21 cellular contexts compared by ENCODE assay signal in the genomic region with DNA sequence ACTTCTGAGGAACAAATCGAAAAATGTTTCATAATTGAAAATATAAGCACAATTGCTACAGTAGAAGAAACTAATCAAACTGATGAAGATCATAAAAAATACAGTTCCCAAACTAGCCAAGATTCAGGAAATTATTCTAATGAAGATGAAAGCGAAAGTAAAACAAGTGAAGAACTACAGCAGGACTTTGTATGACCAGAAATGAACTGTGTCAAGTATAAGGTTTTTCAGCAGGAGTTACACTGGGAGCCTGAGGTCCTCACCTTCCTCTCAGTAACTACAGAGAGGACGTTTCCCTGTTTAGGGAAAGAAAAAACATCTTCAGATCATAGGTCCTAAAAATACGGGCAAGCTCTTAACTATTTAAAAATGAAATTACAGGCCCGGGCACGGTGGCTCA. TPM values are rescaled to one million over a fixed set of nuclear protein-coding genes. Genes with fewer than 3 reads are reported as not detected.
DNase-seq lines count a peak whose midpoint lies in the region; ATAC-seq and FAIRE-seq lines count a peak whose summit lies in the region.
"Had no signal": no experiment of that assay in that cellular context is flagged by ENCODE, and none has a peak within 500 bp of the region (broad histone marks: within the 10 kb centered on the region; RNA-seq: fewer than 3 reads in every experiment).

No MANE protein-coding gene starts in this region.

- H3K36me3 ChIP-seq in naive thymus-derived CD4-positive, alpha-beta T cell (ENCODE audit: control insufficient read depth in 2 of 3, insufficient read depth in 3 of 3, low read length in 3 of 3): peaks cover 4 to 55% (median 5%) of the 10 kb centered on the region in 3 experiments

- H3K4me3 ChIP-seq in naive thymus-derived CD4-positive, alpha-beta T cell (ENCODE audit: low read length): no peak overlapping the region
- H3K4me3 ChIP-seq: A549, gastroesophageal sphincter, GM23338, psoas muscle, upper lobe of left lung had no signal

- H3K4me1 ChIP-seq in naive thymus-derived CD4-positive, alpha-beta T cell (ENCODE audit: control insufficient read depth in 2 of 2, insufficient read depth in 2 of 2, low read length in 2 of 2): peaks cover 0 to 3% of the 10 kb centered on the region in 2 donors
- H3K4me1 ChIP-seq: psoas muscle had no signal

- H3K27me3 ChIP-seq in naive thymus-derived CD4-positive, alpha-beta T cell (ENCODE audit: control insufficient read depth in 2 of 2, insufficient read depth in 2 of 2, low read length in 2 of 2): no peaks in the 10 kb centered on the region
- H3K27me3 ChIP-seq: gastroesophageal sphincter, upper lobe of left lung had no signal

- peaks cover 40% of the 10 kb centered on the region for H3K36me3 Mint-ChIP-seq in activated CD4-positive, alpha-beta T cell treated with anti-CD3 and anti-CD28 coated beads, Interleukin-2, amount 10 ng/mL, durations not matched to agents 24 days and 14 days (ENCODE audit: low read depth)
- H3K36me3 Mint-ChIP-seq in activated naive CD8-positive, alpha-beta T cell treated with anti-CD3 and anti-CD28 coated beads, Interleukin-2, amount 10 ng/mL, durations not matched to agents 7 days and 5 days: peaks cover 23% of the 10 kb centered on the region
- peaks cover 7 to 24% (median 11%) of the 10 kb centered on the region in 5 donors for H3K36me3 Mint-ChIP-seq in naive thymus-derived CD4-positive, alpha-beta T cell
- H3K36me3 Mint-ChIP-seq: natural killer cell treated with Interleukin-12 subunit alpha and Interleukin-12 subunit beta and Interleukin-15 and Interleukin-18, amount 100 ng/mL, for 72 hours had no signal

- no peaks in the 10 kb centered on the region for H3K9me3 ChIP-seq in naive thymus-derived CD4-positive, alpha-beta T cell (ENCODE audit: control insufficient read depth in 2 of 3, low read length in 3 of 3)
- H3K9me3 ChIP-seq: A549, gastroesophageal sphincter, psoas muscle, upper lobe of left lung had no signal

- ATAC-seq in activated naive CD8-positive, alpha-beta T cell treated with anti-CD3 and anti-CD28 coated beads, Interleukin-2, amount 10 ng/mL, durations not matched to agents 7 days and 5 days (ENCODE audit: low read depth): no peak
- ATAC-seq in naive thymus-derived CD4-positive, alpha-beta T cell: no peak
- no peak for ATAC-seq in HG03196 (IDR thresholded peaks at IDR 0.05; ENCODE audit: unreplicated experiment)
- ATAC-seq: A549; gastroesophageal sphincter; GM23338; natural killer cell treated with Interleukin-12 subunit alpha and Interleukin-12 subunit beta and Interleukin-15 and Interleukin-18, amount 100 ng/mL, for 72 hours; psoas muscle; WTC11 had no signal

- intact Hi-C loops in activated CD4-positive, alpha-beta T cell treated with anti-CD3 and anti-CD28 coated beads, Interleukin-2, amount 10 ng/mL, durations not matched to agents 24 days and 14 days (cut with micrococcal nuclease): no loop called here
- intact Hi-C loops in naive thymus-derived CD4-positive, alpha-beta T cell (cut with micrococcal nuclease): no loop called here

- H3K4me1 Mint-ChIP-seq in activated CD4-positive, alpha-beta T cell treated with anti-CD3 and anti-CD28 coated beads, Interleukin-2, amount 10 ng/mL, durations not matched to agents 24 days and 14 days: peaks cover 11% of the 10 kb centered on the region
- peaks cover 6% of the 10 kb centered on the region for H3K4me1 Mint-ChIP-seq in activated naive CD8-positive, alpha-beta T cell treated with anti-CD3 and anti-CD28 coated beads, Interleukin-2, amount 10 ng/mL, durations not matched to agents 7 days and 5 days
- H3K4me1 Mint-ChIP-seq in naive thymus-derived CD4-positive, alpha-beta T cell: peaks cover 4 to 16% (median 9%) of the 10 kb centered on the region in 7 donors
- H3K4me1 Mint-ChIP-seq: GM23338, WTC11 had no signal

- no peak overlapping the region for H3K27ac ChIP-seq in naive thymus-derived CD4-positive, alpha-beta T cell (ENCODE audit: low read depth, low read length)
- H3K27ac ChIP-seq: A549, gastroesophageal sphincter, KMS-11, psoas muscle had no signal

- H3K9me3 Mint-ChIP-seq in activated CD4-positive, alpha-beta T cell treated with anti-CD3 and anti-CD28 coated beads, Interleukin-2, amount 10 ng/mL, durations not matched to agents 24 days and 14 days: no peaks in the 10 kb centered on the region
- H3K9me3 Mint-ChIP-seq in activated naive CD8-positive, alpha-beta T cell treated with anti-CD3 and anti-CD28 coated beads, Interleukin-2, amount 10 ng/mL, durations not matched to agents 7 days and 5 days: no peaks in the 10 kb centered on the region
- H3K9me3 Mint-ChIP-seq in naive thymus-derived CD4-positive, alpha-beta T cell: no peaks in the 10 kb centered on the region
- H3K9me3 Mint-ChIP-seq: GM23338; natural killer cell treated with Interleukin-12 subunit alpha and Interleukin-12 subunit beta and Interleukin-15 and Interleukin-18, amount 100 ng/mL, for 72 hours; WTC11 had no signal

- POLR2A ChIA-PET in activated naive CD8-positive, alpha-beta T cell treated with anti-CD3 and anti-CD28 coated beads, Interleukin-2, amount 10 ng/mL, durations not matched to agents 7 days and 5 days (lab: Charles Lee): interaction anchor here (0.8 kb wide), 1 partner anchor 31 kb away, joined by 3 read pairs; the partner anchor contains the start of gene IFNAR1
- POLR2A ChIA-PET in naive thymus-derived CD4-positive, alpha-beta T cell (lab: Charles Lee): no interaction called here

- CTCF ChIA-PET in naive thymus-derived CD4-positive, alpha-beta T cell (lab: Charles Lee): interaction anchor here (1.0 to 1.3 kb wide), 3 partner anchors 11 to 97 kb away, joined by 3 to 4 read pairs (median 3); no protein-coding TSS in a partner anchor

- peak; percentile 48 for FAIRE-seq in GM19239 (lab: Jason Lieb, UNC)
- FAIRE-seq: A549, GM12892, RCC 7860 had no signal

- H3K27ac Mint-ChIP-seq in activated CD4-positive, alpha-beta T cell treated with anti-CD3 and anti-CD28 coated beads, Interleukin-2, amount 10 ng/mL, durations not matched to agents 24 days and 14 days: peak overlapping the region; percentile 40
- peak overlapping the region; percentile 70 for H3K27ac Mint-ChIP-seq in activated naive CD8-positive, alpha-beta T cell treated with anti-CD3 and anti-CD28 coated beads, Interleukin-2, amount 10 ng/mL, durations not matched to agents 7 days and 5 days
- peak overlapping the region in 6 of 9 donors; percentile 36 to 71 (median 61) for H3K27ac Mint-ChIP-seq in naive thymus-derived CD4-positive, alpha-beta T cell
- H3K27ac Mint-ChIP-seq: GM23338; natural killer cell treated with Interleukin-12 subunit alpha and Interleukin-12 subunit beta and Interleukin-15 and Interleukin-18, amount 100 ng/mL, for 72 hours; WTC11 had no signal

- DNase-seq in activated CD4-positive, alpha-beta T cell treated with anti-CD3 and anti-CD28 coated beads, Interleukin-2, amount 10 ng/mL, durations not matched to agents 24 days and 14 days: no peak
- no peak for DNase-seq in activated CD4-positive, alpha-beta T cell treated with anti-CD3 and anti-CD28 coated beads, Interleukin-2, amount 50 U/mL, for 48 hours
- no peak for DNase-seq in GM19239 (ENCODE audit: insufficient read length, low spot score)
- DNase-seq in activated naive CD8-positive, alpha-beta T cell treated with anti-CD3 and anti-CD28 coated beads, Interleukin-2, amount 10 ng/mL, durations not matched to agents 7 days and 5 days: no peak
- DNase-seq in naive thymus-derived CD4-positive, alpha-beta T cell: no peak
- DNase-seq in HuH-7 (ENCODE audit: low spot score): no peak
- no peak for DNase-seq in DMS79 (lab: John Stamatoyannopoulos, UW)
- DNase-seq: NCI-H1105; psoas muscle; stimulated activated CD4-positive, alpha-beta T cell treated with anti-CD3 and anti-CD28 coated beads, Interleukin-12 subunit alpha, Interleukin-12 subunit beta, amount 100 ng/mL, for 4 hours; stimulated activated naive CD4-positive, alpha-beta T cell; upper lobe of left lung had no signal

- H3K4me3 Mint-ChIP-seq in activated CD4-positive, alpha-beta T cell treated with anti-CD3 and anti-CD28 coated beads, Interleukin-2, amount 10 ng/mL, durations not matched to agents 24 days and 14 days: peak overlapping the region; percentile 28
- peak overlapping the region; percentile 63 for H3K4me3 Mint-ChIP-seq in activated naive CD8-positive, alpha-beta T cell treated with anti-CD3 and anti-CD28 coated beads, Interleukin-2, amount 10 ng/mL, durations not matched to agents 7 days and 5 days
- no peak overlapping the region for H3K4me3 Mint-ChIP-seq in naive thymus-derived CD4-positive, alpha-beta T cell
- H3K4me3 Mint-ChIP-seq: GM23338; natural killer cell treated with Interleukin-12 subunit alpha and Interleukin-12 subunit beta and Interleukin-15 and Interleukin-18, amount 100 ng/mL, for 72 hours; WTC11 had no signal

- H3K27me3 Mint-ChIP-seq in activated CD4-positive, alpha-beta T cell treated with anti-CD3 and anti-CD28 coated beads, Interleukin-2, amount 10 ng/mL, durations not matched to agents 24 days and 14 days: no peaks in the 10 kb centered on the region
- no peaks in the 10 kb centered on the region for H3K27me3 Mint-ChIP-seq in activated naive CD8-positive, alpha-beta T cell treated with anti-CD3 and anti-CD28 coated beads, Interleukin-2, amount 10 ng/mL, durations not matched to agents 7 days and 5 days
- no peaks in the 10 kb centered on the region for H3K27me3 Mint-ChIP-seq in naive thymus-derived CD4-positive, alpha-beta T cell
- H3K27me3 Mint-ChIP-seq: natural killer cell treated with Interleukin-12 subunit alpha and Interleukin-12 subunit beta and Interleukin-15 and Interleukin-18, amount 100 ng/mL, for 72 hours had no signal

RNA-seq across cellular contexts. Expression of gene IFNAR1, which starts 30.6 kb away (rescaled TPM):
- 19.0 and 24.0 TPM in 2 replicates for total RNA-seq in activated CD4-positive, alpha-beta T cell treated with anti-CD3 and anti-CD28 coated beads, Interleukin-2, amount 10 ng/mL, durations not matched to agents 24 days and 14 days
- 10 to 100 TPM; 35.7 to 36.3 TPM for total RNA-seq in activated naive CD8-positive, alpha-beta T cell treated with anti-CD3 and anti-CD28 coated beads, Interleukin-2, amount 10 ng/mL, durations not matched to agents 7 days and 5 days
- total RNA-seq in naive thymus-derived CD4-positive, alpha-beta T cell: 10 to 100 TPM; 24.7 to 60.8 (median 40.0) TPM
- 10 to 100 TPM; 62.5 to 76.2 TPM for polyA plus RNA-seq in naive thymus-derived CD4-positive, alpha-beta T cell

RNA-seq across cellular contexts. Expression of gene IFNGR2, which starts 47.9 kb away (rescaled TPM):
- total RNA-seq in activated CD4-positive, alpha-beta T cell treated with anti-CD3 and anti-CD28 coated beads, Interleukin-2, amount 10 ng/mL, durations not matched to agents 24 days and 14 days: 8.5 and 9.9 TPM in 2 replicates
- 10 to 100 TPM; 17.8 to 18.8 TPM for total RNA-seq in activated naive CD8-positive, alpha-beta T cell treated with anti-CD3 and anti-CD28 coated beads, Interleukin-2, amount 10 ng/mL, durations not matched to agents 7 days and 5 days
- total RNA-seq in naive thymus-derived CD4-positive, alpha-beta T cell: 10 to 100 TPM in 4 of 5 experiments, 1 to 10 TPM in 1; 9.1 to 80.5 (median 33.7) TPM
- polyA plus RNA-seq in naive thymus-derived CD4-positive, alpha-beta T cell: 10 to 100 TPM; 29.8 to 39.2 TPM

Comparison
In these comparisons a context has a peak if more than half of its experiments do, and no peak if none do; other contexts are left out.
1. H3K4me3 Mint-ChIP-seq: peak in activated CD4-positive, alpha-beta T cell treated with anti-CD3 and anti-CD28 coated beads, Interleukin-2, amount 10 ng/mL, durations not matched to agents 24 days and 14 days (single experiment) and activated naive CD8-positive, alpha-beta T cell treated with anti-CD3 and anti-CD28 coated beads, Interleukin-2, amount 10 ng/mL, durations not matched to agents 7 days and 5 days (single experiment); none in naive thymus-derived CD4-positive, alpha-beta T cell (0 of 10).
2. Peak in every context shown above with its lines, with median percentiles within 50 percentile points of each other: H3K27ac Mint-ChIP-seq.